Comparison of ENCODE assay signal across 1 cellular context in genomic region chr17:35683588-35683987, GRCh38.
TF ChIP-seq lines count a peak whose summit lies in the region.

No MANE protein-coding gene starts in this region.

TF ChIP-seq in GM23338, 12 proteins besides CTCF, POLR2A, EP300 and RAD21 (continued from another document):
- TF ChIP-seq ZNF462 (CRISPR knock-in tag; IDR thresholded peaks at IDR 0.05) (no peak), REST (IDR thresholded peaks at IDR 0.05; ENCODE audit: unreplicated experiment) (no peak), POLR2AphosphoS5 (IDR thresholded peaks at IDR 0.05; ENCODE audit: low read depth) (no peak), ETS1 (IDR thresholded peaks at IDR 0.05) (no peak), STAT1 (IDR thresholded peaks at IDR 0.05; ENCODE audit: unreplicated experiment) (no peak), EZH2phosphoT487 (IDR thresholded peaks at IDR 0.05; ENCODE audit: unreplicated experiment) (no peak), CREB1 (CRISPR knock-in tag; IDR thresholded peaks at IDR 0.05; ENCODE audit: low read depth) (no peak), ZNF331 (CRISPR knock-in tag; IDR thresholded peaks at IDR 0.05; ENCODE audit: low read depth) (no peak), ZNF114 (CRISPR knock-in tag; IDR thresholded peaks at IDR 0.05) (no peak), NANOG (IDR thresholded peaks at IDR 0.05; ENCODE audit: borderline replicate concordance) (no peak)
